In the genomic region with DNA sequence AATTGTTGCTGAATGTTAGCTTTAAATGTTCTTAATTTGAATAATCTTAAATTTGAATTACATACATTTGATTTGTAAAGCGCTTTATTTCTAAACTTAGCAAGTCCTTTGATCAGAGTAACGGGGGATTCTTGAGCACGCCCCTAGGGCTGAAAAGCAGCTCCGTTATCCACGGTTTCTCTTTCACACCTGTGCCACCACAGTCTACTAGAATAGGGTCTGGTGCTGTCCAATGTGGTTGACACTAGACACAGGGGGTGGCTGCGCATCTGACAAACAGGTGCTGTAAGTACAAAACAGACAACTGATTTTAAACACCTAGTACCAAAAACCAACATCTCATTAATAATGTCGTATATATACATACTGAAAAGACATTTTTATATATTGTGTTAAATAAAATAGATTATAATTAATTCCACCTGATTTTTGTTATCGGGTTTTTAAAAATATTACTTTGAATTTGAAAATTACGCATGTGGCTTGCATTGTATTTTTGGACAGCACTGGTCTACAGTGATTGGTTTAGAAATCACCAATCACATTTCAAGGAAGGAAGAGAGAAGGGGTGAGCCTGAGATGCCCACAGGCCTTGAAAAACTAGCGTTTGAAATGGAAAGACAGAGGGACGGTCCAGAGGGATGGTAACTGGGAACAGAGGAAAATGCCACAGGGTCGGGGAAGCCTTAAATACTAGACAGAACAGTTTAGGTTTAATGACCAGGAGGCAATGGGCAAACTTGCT, we compare ENCODE assay signal across 8 cellular contexts. TPM values are rescaled to one million over a fixed set of nuclear protein-coding genes. Genes with fewer than 3 reads are reported as not detected.
DNase-seq lines count a peak whose midpoint lies in the region; ATAC-seq and TF ChIP-seq lines count a peak whose summit lies in the region.

No MANE protein-coding gene starts in this region.

- H3K4me1 ChIP-seq in BLaER1 (peaks cover 34% of the 10 kb centered on the region), right lobe of liver (peaks cover 0 to 10% (median 0%) of the 10 kb centered on the region in 4 donors)

- peak; percentile 91 for ATAC-seq in GM19043 (IDR thresholded peaks at IDR 0.05; ENCODE audit: low read depth, unreplicated experiment)
- peak; percentile 91 for ATAC-seq in HG03066 (IDR thresholded peaks at IDR 0.05; ENCODE audit: low read depth, unreplicated experiment)
- no peak for ATAC-seq in right lobe of liver

- whole genome bisulfite sequencing in right lobe of liver (ENCODE audit: insufficient coverage, low coverage, low lambda C conversion rate, missing lambda C conversion rate), result 78% methylated on average over 12 of the region's 12 CpGs

- H3K4me2 ChIP-seq in BLaER1, result 0 out of 2 replicates have a peak overlapping the region, but pooled peaks have one; percentile 15

- H3K9me3 ChIP-seq in BLaER1, result no peaks in the 10 kb centered on the region
- no peaks in the 10 kb centered on the region for H3K9me3 ChIP-seq in right lobe of liver

- no peak overlapping the region for H3K27ac ChIP-seq in BLaER1
- H3K27ac ChIP-seq in right lobe of liver, result no peak overlapping the region

- H3K27me3 ChIP-seq in BLaER1 (no peaks in the 10 kb centered on the region), right lobe of liver (no peaks in the 10 kb centered on the region)

- no peak overlapping the region for H3K9ac ChIP-seq in BLaER1

- TF ChIP-seq POLR2A in right lobe of liver (IDR thresholded peaks at IDR 0.05) (no peak), erythroblast (IDR thresholded peaks at IDR 0.05; ENCODE audit: low read length) (no peak)

- H4K20me1 ChIP-seq in BLaER1, result peaks cover 80% of the 10 kb centered on the region

- H3K4me3 ChIP-seq in BLaER1, result no peak overlapping the region
- no peak overlapping the region for H3K4me3 ChIP-seq in right lobe of liver

- DNase-seq in activated gamma-delta T cell treated with anti-CD3 and anti-CD28 coated beads, Interleukin-2, amount 50 U/mL, for 16 hours (ENCODE audit: low read depth), result peak; percentile 25
- DNase-seq in right lobe of liver (no peak), erythroblast (lab: John Stamatoyannopoulos, UW) (no peak), NCI-H1105 (lab: John Stamatoyannopoulos, UW) (no peak), retina (no peak)

- H3K36me3 ChIP-seq in BLaER1, result peaks cover 85% of the 10 kb centered on the region
- peaks cover 0 to 5% (median 0%) of the 10 kb centered on the region in 4 donors for H3K36me3 ChIP-seq in right lobe of liver

- intact Hi-C loops in right lobe of liver (cut with DNase I), result no loop called here

- no peak for TF ChIP-seq CTCF in right lobe of liver (IDR thresholded peaks at IDR 0.05)

RNA-seq across cellular contexts. Expression of a gene that starts 7.3 kb away (rescaled TPM):
- total RNA-seq in right lobe of liver, result 10 to 100 TPM; 25.4 to 32.1 (median 29.3) TPM

RNA-seq across cellular contexts. Expression of a gene that starts 40.9 kb away (rescaled TPM):
- 100 to 1,000 TPM in 5 of 6 experiments, 10 to 100 TPM in 1; 76.8 to 204 (median 141) TPM for total RNA-seq in right lobe of liver

Comparison
In these comparisons a context has a peak if more than half of its experiments do, and no peak if none do; other contexts are left out.
1. ATAC-seq: peak in GM19043 (single experiment) and HG03066 (single experiment); none in right lobe of liver (0 of 4).